Comparison of ENCODE assay signal across 1 cellular context in the genomic region with DNA sequence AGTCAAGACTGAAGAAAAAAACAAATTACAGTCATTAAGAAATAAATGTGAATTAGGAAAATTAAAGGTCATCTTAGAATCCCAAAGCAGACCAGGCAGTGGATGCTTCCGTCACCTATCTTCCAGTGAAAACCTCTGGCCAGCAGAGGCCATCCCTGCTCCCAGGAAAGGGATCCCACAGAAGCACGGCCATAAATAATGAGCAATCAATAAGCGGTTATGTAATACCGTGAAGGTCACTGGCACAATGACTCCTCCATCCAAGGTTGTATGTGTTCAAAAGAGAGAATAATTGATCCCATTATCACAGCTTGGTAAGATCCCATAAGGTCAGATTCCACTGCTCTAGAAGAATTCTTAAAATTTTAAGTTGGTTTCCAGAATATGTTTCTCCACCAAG.
TF ChIP-seq lines count a peak whose summit lies in the region.

No MANE protein-coding gene starts in this region.

TF ChIP-seq in HepG2, 621 proteins besides CTCF, POLR2A, EP300 and RAD21 (continued from another document and continues in another):
- TF ChIP-seq PRDM10 (CRISPR knock-in tag; IDR thresholded peaks at IDR 0.05; ENCODE audit: low read depth), result no peak
- TF ChIP-seq ONECUT2 (CRISPR knock-in tag; IDR thresholded peaks at IDR 0.05), result peak; percentile 97
- no peak for TF ChIP-seq ZBTB40 (IDR thresholded peaks at IDR 0.05)
- no peak for TF ChIP-seq ZBTB40 (CRISPR knock-in tag; IDR thresholded peaks at IDR 0.05)
- peak; percentile 59; the same call in 1 of the 2 replicates for TF ChIP-seq SAP130 (CRISPR knock-in tag; IDR thresholded peaks at IDR 0.05; ENCODE audit: low read depth)
- no peak; the same call in 1 of the 2 replicates for TF ChIP-seq ARID4A (CRISPR knock-in tag; IDR thresholded peaks at IDR 0.05; ENCODE audit: borderline replicate concordance)
- TF ChIP-seq FOSL2 (CRISPR knock-in tag; IDR thresholded peaks at IDR 0.05), result peak; percentile 81
- peak; percentile 99 for TF ChIP-seq MIXL1 (CRISPR knock-in tag; IDR thresholded peaks at IDR 0.05)
- TF ChIP-seq, protein P1, sequence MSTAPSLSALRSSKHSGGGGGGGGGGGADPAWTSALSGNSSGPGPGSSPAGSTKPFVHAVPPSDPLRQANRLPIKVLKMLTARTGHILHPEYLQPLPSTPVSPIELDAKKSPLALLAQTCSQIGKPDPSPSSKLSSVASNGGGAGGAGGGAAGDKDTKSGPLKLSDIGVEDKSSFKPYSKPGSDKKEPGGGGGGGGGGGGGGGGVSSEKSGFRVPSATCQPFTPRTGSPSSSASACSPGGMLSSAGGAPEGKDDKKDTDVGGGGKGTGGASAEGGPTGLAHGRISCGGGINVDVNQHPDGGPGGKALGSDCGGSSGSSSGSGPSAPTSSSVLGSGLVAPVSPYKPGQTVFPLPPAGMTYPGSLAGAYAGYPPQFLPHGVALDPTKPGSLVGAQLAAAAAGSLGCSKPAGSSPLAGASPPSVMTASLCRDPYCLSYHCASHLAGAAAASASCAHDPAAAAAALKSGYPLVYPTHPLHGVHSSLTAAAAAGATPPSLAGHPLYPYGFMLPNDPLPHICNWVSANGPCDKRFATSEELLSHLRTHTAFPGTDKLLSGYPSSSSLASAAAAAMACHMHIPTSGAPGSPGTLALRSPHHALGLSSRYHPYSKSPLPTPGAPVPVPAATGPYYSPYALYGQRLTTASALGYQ (CRISPR knock-in tag; IDR thresholded peaks at IDR 0.05), result no peak
- TF ChIP-seq HMGXB4 (CRISPR knock-in tag; IDR thresholded peaks at IDR 0.05; ENCODE audit: borderline replicate concordance in 1 of 2, low read depth in 1 of 2), result 0 out of 4 replicates have a peak, but pooled peaks of 1 of the 2 experiments have one; percentile 30
- TF ChIP-seq ZMYM4 (CRISPR knock-in tag; IDR thresholded peaks at IDR 0.05), result peak; percentile 91
- TF ChIP-seq HBP1 (CRISPR knock-in tag; IDR thresholded peaks at IDR 0.05; ENCODE audit: low read depth), result peak; percentile 83
- TF ChIP-seq SNRNP70 (IDR thresholded peaks at IDR 0.05; ENCODE audit: low read depth, low read length), result no peak
- 0 out of 2 replicates have a peak, but pooled peaks have one; percentile 47 for TF ChIP-seq ZBTB26 (CRISPR knock-in tag; IDR thresholded peaks at IDR 0.05; ENCODE audit: borderline replicate concordance)
- TF ChIP-seq ARID3A (IDR thresholded peaks at IDR 0.05; ENCODE audit: low read depth, low read length), result peak; percentile 64; the same call in 1 of the 2 replicates
- no peak for TF ChIP-seq ZSCAN30 (CRISPR knock-in tag; IDR thresholded peaks at IDR 0.05)
- TF ChIP-seq FOXK1 (CRISPR knock-in tag; IDR thresholded peaks at IDR 0.05; ENCODE audit: borderline replicate concordance, low read depth), result peak; percentile 73; the same call in 1 of the 2 replicates
- TF ChIP-seq NCOR1 (IDR thresholded peaks at IDR 0.05; ENCODE audit: borderline replicate concordance, low read length), result peak; percentile 36; the same call in 1 of the 2 replicates
- TF ChIP-seq KDM4B (CRISPR knock-in tag; IDR thresholded peaks at IDR 0.05), result peak; percentile 31; the same call in 1 of the 2 replicates
- TF ChIP-seq ZNF709 (CRISPR knock-in tag; IDR thresholded peaks at IDR 0.05), result 0 out of 2 replicates have a peak, but pooled peaks have one; percentile 24
- peak; percentile 78; the same call in 1 of the 2 replicates for TF ChIP-seq MIER3 (CRISPR knock-in tag; IDR thresholded peaks at IDR 0.05; ENCODE audit: borderline replicate concordance)
